26 cellular contexts compared by ENCODE assay signal in the genomic region with DNA sequence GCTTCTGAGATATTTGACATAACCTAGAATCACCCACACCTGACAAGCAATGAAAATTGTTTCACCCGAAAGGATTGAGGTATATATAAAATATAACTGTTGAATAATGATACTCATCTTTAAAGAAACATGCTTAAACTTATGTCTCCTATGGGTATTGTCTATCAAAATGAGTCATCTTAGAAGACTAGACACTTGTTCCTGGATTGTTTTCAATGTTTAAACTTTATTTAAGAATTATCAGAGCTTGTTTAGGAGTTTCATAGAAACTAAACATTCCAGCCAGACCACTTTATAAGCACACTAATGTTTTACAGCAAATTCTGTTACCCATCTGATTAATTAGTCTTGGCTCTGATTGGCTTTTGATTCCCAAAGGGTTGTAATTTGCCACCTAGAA. TPM values are rescaled to one million over a fixed set of nuclear protein-coding genes. Genes with fewer than 3 reads are reported as not detected.
A peak's percentile ranks its signal among the peaks of the same experiment; 100 is the strongest.
DNase-seq lines count a peak whose midpoint lies in the region; ATAC-seq, FAIRE-seq and TF ChIP-seq lines count a peak whose summit lies in the region.
"Had no signal": no experiment of that assay in that cellular context is flagged by ENCODE, and none has a peak within 500 bp of the region (broad histone marks: within the 10 kb centered on the region; RNA-seq: fewer than 3 reads in every experiment).

No MANE protein-coding gene starts in this region.

- H3K9me3 Mint-ChIP-seq in activated naive CD4-positive, alpha-beta T cell treated with anti-CD3 and anti-CD28 coated beads, Interleukin-2, amount 50 U/mL, for 72 hours = no peaks in the 10 kb centered on the region
- H3K9me3 Mint-ChIP-seq in stimulated activated effector memory CD8-positive, alpha-beta T cell treated with anti-CD3 and anti-CD28 coated beads, Interleukin-12 subunit alpha, Interleukin-12 subunit beta, amount 100 ng/mL, for 72 hours = no peaks in the 10 kb centered on the region
- H3K9me3 Mint-ChIP-seq: CD8-positive, alpha-beta T cell had no signal

- H3K4me3 ChIP-seq in bronchial epithelial cell (ENCODE audit: low read depth, low read length) = no peak overlapping the region
- H3K4me3 ChIP-seq: GM12878, MG63, PC-9, SJSA1 had no signal

- H3K27me3 ChIP-seq in bronchial epithelial cell (ENCODE audit: control insufficient read depth, insufficient read depth, low read length) = no peaks in the 10 kb centered on the region
- H3K27me3 ChIP-seq: MG63, SJSA1 had no signal

- H3K27ac Mint-ChIP-seq in activated naive CD4-positive, alpha-beta T cell treated with anti-CD3 and anti-CD28 coated beads, Interleukin-2, amount 50 U/mL, for 72 hours = peak overlapping the region; percentile 12 to 90
- peak overlapping the region; percentile 5 for H3K27ac Mint-ChIP-seq in stimulated activated effector memory CD8-positive, alpha-beta T cell treated with anti-CD3 and anti-CD28 coated beads, Interleukin-12 subunit alpha, Interleukin-12 subunit beta, amount 100 ng/mL, for 72 hours
- H3K27ac Mint-ChIP-seq: B cell; CD8-positive, alpha-beta T cell had no signal

- H3K4me3 Mint-ChIP-seq in stimulated activated effector memory CD8-positive, alpha-beta T cell treated with anti-CD3 and anti-CD28 coated beads, Interleukin-12 subunit alpha, Interleukin-12 subunit beta, amount 100 ng/mL, for 72 hours = peak overlapping the region; percentile 7
- H3K4me3 Mint-ChIP-seq: B cell; CD8-positive, alpha-beta T cell had no signal

- peak overlapping the region; percentile 43 for H3K27ac ChIP-seq in VCaP
- H3K27ac ChIP-seq: C4-2B, PC-9, SJSA1 had no signal

- peaks cover 34 to 42% of the 10 kb centered on the region in 2 donors for H3K36me3 Mint-ChIP-seq in activated naive CD4-positive, alpha-beta T cell treated with anti-CD3 and anti-CD28 coated beads, Interleukin-2, amount 50 U/mL, for 72 hours
- no peaks in the 10 kb centered on the region for H3K36me3 Mint-ChIP-seq in stimulated activated effector memory CD8-positive, alpha-beta T cell treated with anti-CD3 and anti-CD28 coated beads, Interleukin-12 subunit alpha, Interleukin-12 subunit beta, amount 100 ng/mL, for 72 hours

- TF ChIP-seq CTCF in VCaP (conservative IDR thresholded peaks at IDR 0.05) = no peak
- no peak for TF ChIP-seq CTCF in bronchial epithelial cell (IDR thresholded peaks at IDR 0.05; ENCODE audit: insufficient read depth, low read length, severe bottlenecking)

- peaks cover 34% of the 10 kb centered on the region for H3K36me3 ChIP-seq in bronchial epithelial cell (ENCODE audit: control insufficient read depth, insufficient read depth, low read length)

- FAIRE-seq in bronchial epithelial cell (lab: Jason Lieb, UNC) (no peak), urothelium cell line (lab: Jason Lieb, UNC) (no peak)
- FAIRE-seq: G401.6, HTR-8/SVneo had no signal

- peaks cover 15% of the 10 kb centered on the region for H3K4me1 Mint-ChIP-seq in stimulated activated effector memory CD8-positive, alpha-beta T cell treated with anti-CD3 and anti-CD28 coated beads, Interleukin-12 subunit alpha, Interleukin-12 subunit beta, amount 100 ng/mL, for 72 hours
- H3K4me1 Mint-ChIP-seq: B cell had no signal

- no peak for DNase-seq in activated naive CD4-positive, alpha-beta T cell treated with anti-CD3 and anti-CD28 coated beads, Interleukin-2, amount 50 U/mL, for 72 hours (ENCODE audit: low spot score in 2 of 2)
- DNase-seq in activated naive CD4-positive, alpha-beta T cell (lab: John Stamatoyannopoulos, UW) = no peak
- DNase-seq in bronchial epithelial cell (ENCODE audit: low read depth) (peak; percentile 21), urothelium cell line (ENCODE audit: low spot score) (no peak), NCI-H2196 treated with DMSO at 0.1 percent for 48 hours (lab: John Stamatoyannopoulos, UW; ENCODE audit: unreplicated experiment) (no peak)
- no peak for DNase-seq in stimulated activated effector memory CD8-positive, alpha-beta T cell treated with anti-CD3 and anti-CD28 coated beads, Interleukin-12 subunit alpha, Interleukin-12 subunit beta, amount 100 ng/mL, for 72 hours (ENCODE audit: low spot score in 2 of 2)
- DNase-seq: Caco-2; CD8-positive, alpha-beta T cell; GOT3; HCEC 1CT; KBM-7; MG63; NCI-H2029; NCI-H446 treated with DMSO at 0.1 percent for 48 hours; NCI-H526; NCI-H82; NK-92 treated with Interleukin-12 subunit alpha and Interleukin-12 subunit beta, amount 100 ng/mL, for 24 hours; PC-9; Right ventricle myocardium superior had no signal

- ATAC-seq in activated naive CD4-positive, alpha-beta T cell treated with anti-CD3 and anti-CD28 coated beads, Interleukin-2, amount 50 U/mL, for 72 hours = no peak
- ATAC-seq in stimulated activated effector memory CD8-positive, alpha-beta T cell treated with anti-CD3 and anti-CD28 coated beads, Interleukin-12 subunit alpha, Interleukin-12 subunit beta, amount 100 ng/mL, for 72 hours = no peak
- ATAC-seq: CD8-positive, alpha-beta T cell; GM12878 had no signal

RNA-seq across cellular contexts. Expression of gene NFX1, which starts 19.6 kb away (rescaled TPM):
- total RNA-seq in activated naive CD4-positive, alpha-beta T cell treated with anti-CD3 and anti-CD28 coated beads, Interleukin-2, amount 50 U/mL, for 72 hours = 10 to 100 TPM; 38.4 to 43.7 TPM
- 19.2 and 25.5 TPM in 2 replicates for total RNA-seq in bronchial epithelial cell

RNA-seq across cellular contexts. Expression of gene CHMP5, which starts 45.1 kb away (rescaled TPM):
- 100 to 1,000 TPM; 115 to 123 TPM for total RNA-seq in activated naive CD4-positive, alpha-beta T cell treated with anti-CD3 and anti-CD28 coated beads, Interleukin-2, amount 50 U/mL, for 72 hours
- total RNA-seq in bronchial epithelial cell = 173 and 182 TPM in 2 replicates

RNA-seq across cellular contexts. Expression of gene BAG1, which starts 45.4 kb away (rescaled TPM):
- 10 to 100 TPM; 35.4 to 82.9 TPM for total RNA-seq in activated naive CD4-positive, alpha-beta T cell treated with anti-CD3 and anti-CD28 coated beads, Interleukin-2, amount 50 U/mL, for 72 hours
- 56.5 and 68.7 TPM in 2 replicates for total RNA-seq in bronchial epithelial cell
